ENCODE assay signal across 1 cellular context in the genomic region with DNA sequence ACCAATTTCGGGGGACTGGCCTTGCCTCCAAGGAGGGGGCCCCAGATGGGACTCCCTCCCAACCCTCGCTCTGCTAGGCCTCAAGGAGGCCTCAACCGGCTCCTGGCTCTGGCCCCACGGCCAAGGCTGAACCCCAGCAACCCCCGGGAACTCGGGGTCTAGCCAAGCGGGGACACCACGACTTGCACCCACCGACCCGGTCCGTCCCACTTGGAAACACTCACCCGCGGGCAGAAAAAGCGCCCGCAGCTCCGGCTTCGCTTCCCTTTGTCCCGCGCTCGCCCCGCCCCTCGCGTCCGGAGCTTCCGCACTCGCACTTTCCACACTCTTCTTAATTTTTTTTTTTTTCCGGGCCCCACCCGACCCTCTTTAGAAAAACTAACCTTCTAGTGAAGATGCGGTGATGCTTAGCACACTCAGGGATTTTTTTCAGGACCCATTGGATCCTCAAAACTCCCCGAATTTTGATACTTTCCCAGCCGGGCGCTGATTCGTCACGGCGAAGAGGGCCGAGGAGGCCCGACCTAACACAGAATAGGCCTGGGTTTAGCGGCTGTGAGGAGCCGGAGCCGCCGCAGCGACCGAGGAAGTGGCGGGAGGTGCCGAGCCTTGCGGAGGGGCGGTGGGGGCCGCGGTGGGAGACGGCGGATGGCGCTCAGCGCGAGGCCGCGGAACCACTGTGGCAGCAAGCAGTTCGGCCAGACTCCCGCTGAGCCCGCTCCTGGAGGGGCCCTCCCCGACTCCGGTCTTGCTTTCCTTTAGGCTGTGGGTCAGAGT.
TF ChIP-seq lines count a peak whose summit lies in the region.

A gene (minus strand): TSS at position 270 of the 777 bp plus-strand sequence. CDS start 2,016 bp downstream, outside the sequence.

TF ChIP-seq in IMR-90, 13 proteins besides CTCF, POLR2A, EP300 and RAD21:
- TF ChIP-seq, protein P1, sequence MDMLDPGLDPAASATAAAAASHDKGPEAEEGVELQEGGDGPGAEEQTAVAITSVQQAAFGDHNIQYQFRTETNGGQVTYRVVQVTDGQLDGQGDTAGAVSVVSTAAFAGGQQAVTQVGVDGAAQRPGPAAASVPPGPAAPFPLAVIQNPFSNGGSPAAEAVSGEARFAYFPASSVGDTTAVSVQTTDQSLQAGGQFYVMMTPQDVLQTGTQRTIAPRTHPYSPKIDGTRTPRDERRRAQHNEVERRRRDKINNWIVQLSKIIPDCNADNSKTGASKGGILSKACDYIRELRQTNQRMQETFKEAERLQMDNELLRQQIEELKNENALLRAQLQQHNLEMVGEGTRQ (IDR thresholded peaks at IDR 0.05; ENCODE audit: low read depth, low read length), result no peak
- no peak for TF ChIP-seq MXI1 (IDR thresholded peaks at IDR 0.05; ENCODE audit: borderline replicate concordance, low read depth, low read length)
- TF ChIP-seq NFE2L2 (IDR thresholded peaks at IDR 0.05; ENCODE audit: low read depth, low read length), result no peak
- TF ChIP-seq MAZ (IDR thresholded peaks at IDR 0.05; ENCODE audit: borderline replicate concordance, low read depth, low read length), result peak; percentile 25; the same call in 1 of the 2 replicates
